In the genomic region with DNA sequence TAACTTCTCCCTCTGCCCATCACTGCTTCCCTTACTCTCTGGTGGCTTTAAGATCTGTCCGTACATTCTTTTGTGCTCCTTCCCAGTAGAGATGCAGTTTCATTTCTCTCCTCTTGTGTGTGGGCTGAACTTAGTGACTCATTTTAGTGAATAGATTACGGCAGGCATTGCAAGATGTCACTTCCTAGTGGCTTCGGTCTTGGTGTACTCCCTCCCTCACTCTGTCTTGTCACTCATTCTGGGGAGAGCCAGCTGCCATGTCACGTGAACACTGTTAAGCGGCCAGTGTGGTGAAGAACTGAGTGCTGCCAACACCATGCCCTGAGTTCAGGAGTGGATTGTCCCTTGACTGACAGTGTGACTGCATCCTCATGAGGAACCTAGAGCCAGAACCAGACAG, we compare ENCODE assay signal across 13 cellular contexts.
DNase-seq lines count a peak whose midpoint lies in the region; ATAC-seq and TF ChIP-seq lines count a peak whose summit lies in the region.
"Had no signal": no experiment of that assay in that cellular context is flagged by ENCODE, and none has a peak within 500 bp of the region (broad histone marks: within the 10 kb centered on the region; RNA-seq: fewer than 3 reads in every experiment).

No MANE protein-coding gene starts in this region.

- H3K4me3 ChIP-seq in upper lobe of right lung: no peak overlapping the region

- no peak for TF ChIP-seq CTCF in upper lobe of right lung (IDR thresholded peaks at IDR 0.05)
- TF ChIP-seq CTCF in omental fat pad (IDR thresholded peaks at IDR 0.05): no peak

- H3K36me3 ChIP-seq in upper lobe of right lung: no peaks in the 10 kb centered on the region
- H3K36me3 ChIP-seq: WERI-Rb-1 had no signal

- intact Hi-C loops in upper lobe of right lung (cut with DNase I): no loop called here

- H3K9me3 ChIP-seq in upper lobe of right lung: no peaks in the 10 kb centered on the region

- no peak overlapping the region for H3K27ac ChIP-seq in upper lobe of right lung
- H3K27ac ChIP-seq: epithelial cell of prostate, WERI-Rb-1 had no signal

- DNase-seq in NCI-H2171 treated with DMSO at 0.1 percent for 48 hours (lab: John Stamatoyannopoulos, UW) (peak; percentile 9), NCI-H2171 (lab: John Stamatoyannopoulos, UW) (no peak), NOMO-1 (lab: John Stamatoyannopoulos, UW; ENCODE audit: unreplicated experiment in 2 of 2) (peak; percentile 39 to 64), fibroblast of peridontal ligament (ENCODE audit: extremely low read depth) (peak; percentile 7), upper lobe of right lung (no peak), omental fat pad (ENCODE audit: low spot score) (no peak), NCI-H1417 treated with DMSO at 0.1 percent for 48 hours (lab: John Stamatoyannopoulos, UW) (no peak)
- DNase-seq: 8988T; activated T-cell treated with anti-CD3 and anti-CD28 coated beads, Interleukin-2, amount 50 U/mL, for 48 hours; NCI-H1105 treated with DMSO at 0.1 percent for 48 hours; WERI-Rb-1 had no signal

- no peaks in the 10 kb centered on the region for H3K4me1 ChIP-seq in upper lobe of right lung

- ATAC-seq in upper lobe of right lung (peak; percentile 74), omental fat pad (ENCODE audit: low FRiP score) (no peak), HG03378 (IDR thresholded peaks at IDR 0.05; ENCODE audit: unreplicated experiment) (no peak)

- H3K27me3 ChIP-seq in upper lobe of right lung: no peaks in the 10 kb centered on the region

Comparison
In these comparisons a context has a peak if more than half of its experiments do, and no peak if none do; other contexts are left out.
1. DNase-seq: peak in NCI-H2171 treated with DMSO at 0.1 percent for 48 hours (single experiment), NOMO-1 (2 of 2) and fibroblast of peridontal ligament (single experiment); none in NCI-H2171 (single experiment), upper lobe of right lung (single experiment), omental fat pad (single experiment) and NCI-H1417 treated with DMSO at 0.1 percent for 48 hours (single experiment).